6 cellular contexts compared by ENCODE assay signal in the genomic region with DNA sequence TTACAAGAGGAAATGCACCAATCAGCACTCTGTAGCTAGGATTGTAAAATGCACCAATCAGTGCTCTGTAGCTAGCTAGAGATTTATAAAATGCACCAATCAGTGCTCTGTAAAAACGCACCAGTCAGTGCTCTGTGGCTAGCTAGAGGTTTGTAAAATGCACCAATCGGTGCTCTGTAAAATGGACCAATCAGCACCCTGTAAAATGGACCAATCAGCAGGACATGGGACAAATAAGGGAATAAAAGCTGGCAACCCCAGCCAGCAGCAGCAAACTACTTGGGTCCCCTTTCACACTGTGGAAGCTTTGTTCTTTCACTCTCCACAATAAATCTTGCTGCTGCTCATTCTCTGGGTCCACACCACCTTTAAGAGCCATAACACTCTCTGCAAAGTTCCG. TPM values are rescaled to one million over a fixed set of nuclear protein-coding genes. Genes with fewer than 3 reads are reported as not detected.
"Had no signal": no experiment of that assay in that cellular context is flagged by ENCODE, and none has a peak within 500 bp of the region (broad histone marks: within the 10 kb centered on the region; RNA-seq: fewer than 3 reads in every experiment).

No MANE protein-coding gene starts in this region.

RNA-seq across cellular contexts. Expression of a gene that starts 35.5 kb away (rescaled TPM):
- total RNA-seq: HT-29, M059J had no signal

RNA-seq across cellular contexts. Expression of a gene that starts 36.7 kb away (rescaled TPM):
- total RNA-seq: HepG2, HT-29, IMR-90, M059J, Right ventricle myocardium superior, SJSA1 had no signal
- polyA plus RNA-seq: HepG2, IMR-90 had no signal
